In genomic region chr5:122789461-122790171, GRCh38 we compare ENCODE assay signal across 25 cellular contexts.
"Had no signal": no experiment of that assay in that cellular context is flagged by ENCODE, and none has a peak within 500 bp of the region (broad histone marks: within the 10 kb centered on the region; RNA-seq: fewer than 3 reads in every experiment).

No MANE protein-coding gene starts in this region.

- H3K4me3 Mint-ChIP-seq: activated CD4-positive, alpha-beta memory T cell treated with anti-CD3 and anti-CD28 coated beads for 36 hours; immature natural killer cell; natural killer cell treated with Interleukin-12 subunit alpha and Interleukin-12 subunit beta and Interleukin-15 and Interleukin-18, amount 100 ng/mL, for 72 hours had no signal

- H3K27ac ChIP-seq: ascending aorta, breast epithelium, gastrocnemius medialis, heart left ventricle, parathyroid adenoma, right lobe of liver, testis, upper lobe of left lung, WERI-Rb-1 had no signal

- DNase-seq: activated CD4-positive, alpha-beta memory T cell treated with anti-CD3 and anti-CD28 coated beads for 36 hours; activated CD4-positive, alpha-beta T cell treated with anti-CD3 and anti-CD28 coated beads for 4 hours; activated naive CD4-positive, alpha-beta T cell; activated T-cell treated with anti-CD3 and anti-CD28 coated beads for 4 hours; cortex of kidney; effector CD4-positive, alpha-beta T cell; gastrocnemius medialis; heart left ventricle; immature natural killer cell; mesendoderm; right lobe of liver; small intestine; stimulated activated CD4-positive, alpha-beta T cell treated with anti-CD3 and anti-CD28 coated beads, Interleukin-15, amount 100 ng/mL, for 24 hours; stimulated activated CD4-positive, alpha-beta T cell treated with anti-CD3 and anti-CD28 coated beads, Interleukin-4, amount 100 ng/mL, for 1 hour; SW 1271; T-helper 2 cell; testis; upper lobe of left lung; WERI-Rb-1 had no signal

- H3K27me3 Mint-ChIP-seq: activated CD4-positive, alpha-beta memory T cell treated with anti-CD3 and anti-CD28 coated beads for 36 hours; natural killer cell treated with Interleukin-12 subunit alpha and Interleukin-12 subunit beta and Interleukin-15 and Interleukin-18, amount 100 ng/mL, for 72 hours had no signal

- H3K9me3 ChIP-seq: gastrocnemius medialis, neutrophil, right lobe of liver, testis had no signal

- H3K9ac ChIP-seq: parathyroid adenoma had no signal

- H3K27ac Mint-ChIP-seq: activated CD4-positive, alpha-beta memory T cell treated with anti-CD3 and anti-CD28 coated beads for 36 hours; immature natural killer cell; natural killer cell treated with Interleukin-12 subunit alpha and Interleukin-12 subunit beta and Interleukin-15 and Interleukin-18, amount 100 ng/mL, for 72 hours had no signal

- H3K4me1 ChIP-seq: ascending aorta, breast epithelium, parathyroid adenoma, testis had no signal

- H3K36me3 ChIP-seq: ascending aorta, breast epithelium, gastrocnemius medialis, heart left ventricle, neutrophil, right lobe of liver, upper lobe of left lung, WERI-Rb-1 had no signal

- ATAC-seq: esophagus mucosa; gastrocnemius medialis; heart left ventricle; natural killer cell treated with Interleukin-12 subunit alpha and Interleukin-12 subunit beta and Interleukin-15 and Interleukin-18, amount 100 ng/mL, for 72 hours had no signal

- H3K4me3 ChIP-seq: ascending aorta, breast epithelium, gastrocnemius medialis, heart left ventricle, right lobe of liver, testis, upper lobe of left lung had no signal

- H2AFZ ChIP-seq: parathyroid adenoma had no signal

- H3K27me3 ChIP-seq: ascending aorta, breast epithelium, gastrocnemius medialis, heart left ventricle, neutrophil, right lobe of liver, testis, upper lobe of left lung had no signal

- FAIRE-seq: small intestine had no signal
